ENCODE assay signal across 14 cellular contexts in the genomic region with DNA sequence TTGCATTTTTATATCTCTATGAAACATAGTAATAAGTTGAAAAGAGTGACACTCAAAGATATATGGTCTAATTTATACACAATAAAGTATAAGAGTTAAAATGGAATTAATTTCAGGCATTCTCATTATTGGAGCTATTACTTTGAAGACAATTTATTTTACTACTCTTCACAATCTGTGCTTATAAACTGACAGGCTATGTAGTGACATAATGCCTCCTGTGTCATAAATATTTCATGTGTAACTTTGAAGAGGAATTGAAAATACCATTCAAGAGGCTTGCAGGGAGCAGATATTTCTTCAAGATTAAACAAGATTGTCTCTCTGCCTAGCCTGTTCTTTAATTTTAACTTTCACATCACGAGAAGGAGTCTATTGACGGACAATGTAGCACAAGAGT.
DNase-seq lines count a peak whose midpoint lies in the region; TF ChIP-seq lines count a peak whose summit lies in the region.
"Had no signal": no experiment of that assay in that cellular context is flagged by ENCODE, and none has a peak within 500 bp of the region (broad histone marks: within the 10 kb centered on the region; RNA-seq: fewer than 3 reads in every experiment).

No MANE protein-coding gene starts in this region.

- TF ChIP-seq CTCF in neural cell (IDR thresholded peaks at IDR 0.05; ENCODE audit: poor library complexity, severe bottlenecking) = no peak
- no peak for TF ChIP-seq CTCF in dorsolateral prefrontal cortex (IDR thresholded peaks at IDR 0.05 in 54 of 56, conservative IDR thresholded peaks at IDR 0.05 in 2 of 56; ENCODE audit: low read depth in 1 of 56, partially characterized antibody in 56 of 56)

- H3K9ac ChIP-seq in neural cell (ENCODE audit: low read length) = no peak overlapping the region
- H3K9ac ChIP-seq: BLaER1 treated with 17β-estradiol and CSF1 and Interleukin-3, amounts not matched to agents 10 nM and 100 nM; GM23248 had no signal

- H3K27me3 ChIP-seq in neural cell (ENCODE audit: insufficient read depth, low read depth, low read length) = no peaks in the 10 kb centered on the region
- peaks cover 0 to 12% (median 0%) of the 10 kb centered on the region in 45 donors for H3K27me3 ChIP-seq in dorsolateral prefrontal cortex
- H3K27me3 ChIP-seq: BLaER1 treated with 17β-estradiol and CSF1 and Interleukin-3, amounts not matched to agents 10 nM and 100 nM had no signal

- no peaks in the 10 kb centered on the region for H3K9me2 ChIP-seq in neural cell (ENCODE audit: insufficient read depth, low read length)

- H4K20me1 ChIP-seq in neural cell (ENCODE audit: insufficient read depth) = no peaks in the 10 kb centered on the region
- H4K20me1 ChIP-seq: BLaER1 treated with 17β-estradiol and CSF1 and Interleukin-3, amounts not matched to agents 10 nM and 100 nM had no signal

- no peaks in the 10 kb centered on the region for H3K36me3 ChIP-seq in neural cell (ENCODE audit: insufficient read depth, low read length)
- H3K36me3 ChIP-seq: BLaER1 treated with 17β-estradiol and CSF1 and Interleukin-3, amounts not matched to agents 10 nM and 100 nM; HAP-1 had no signal

- H3K9me3 ChIP-seq in neural cell (ENCODE audit: low read length) = no peaks in the 10 kb centered on the region
- H3K9me3 ChIP-seq: BLaER1 treated with 17β-estradiol and CSF1 and Interleukin-3, amounts not matched to agents 10 nM and 100 nM; HAP-1 had no signal

- TF ChIP-seq RAD21 in neural cell (conservative IDR thresholded peaks at IDR 0.05) = no peak

- peak; percentile 17 for DNase-seq in NOMO-1 treated with DMSO at 0.1 percent for 48 hours (lab: John Stamatoyannopoulos, UW; ENCODE audit: unreplicated experiment)
- DNase-seq in NOMO-1 treated with dmso at 0.1 percent for 144 hours (lab: John Stamatoyannopoulos, UW; ENCODE audit: unreplicated experiment) = no peak
- peak; percentile 6 for DNase-seq in MV-4-11 (lab: John Stamatoyannopoulos, UW)
- no peak for DNase-seq in dorsolateral prefrontal cortex
- DNase-seq in C1 segment of cervical spinal cord (lab: John Stamatoyannopoulos, UW) = no peak
- DNase-seq in SIG-M5 (lab: John Stamatoyannopoulos, UW) = no peak
- DNase-seq: CD4-positive, CD25-positive, alpha-beta regulatory T cell; CD8-positive, alpha-beta memory T cell; COR-L47; GM23248 had no signal

- no peaks in the 10 kb centered on the region for H3K79me2 ChIP-seq in neural cell (replicated peaks; ENCODE audit: insufficient read depth, low read length)

- H2AFZ ChIP-seq in neural cell (ENCODE audit: low read depth, low read length) = no peak overlapping the region
- H2AFZ ChIP-seq: GM23248 had no signal

- H3K4me3 ChIP-seq in neural cell (ENCODE audit: low read length) = no peak overlapping the region
- no peak overlapping the region for H3K4me3 ChIP-seq in dorsolateral prefrontal cortex
- H3K4me3 ChIP-seq: BLaER1 treated with 17β-estradiol and CSF1 and Interleukin-3, amounts not matched to agents 10 nM and 100 nM; GM23248; HAP-1 had no signal

- TF ChIP-seq EP300 in neural cell (conservative IDR thresholded peaks at IDR 0.05; ENCODE audit: poor library complexity, severe bottlenecking) = peak; percentile 84

- H3K4me2 ChIP-seq in neural cell (ENCODE audit: low read length) = no peak overlapping the region

- no peaks in the 10 kb centered on the region for H3F3A ChIP-seq in neural cell (ENCODE audit: insufficient read depth, low read length, poor library complexity, severe bottlenecking)

- intact Hi-C loops in dorsolateral prefrontal cortex (cut with DNase I) = no loop called here

- H3K27ac ChIP-seq in neural cell (ENCODE audit: low read length) (no peak overlapping the region), dorsolateral prefrontal cortex (no peak overlapping the region)
- H3K27ac ChIP-seq: BLaER1 treated with 17β-estradiol and CSF1 and Interleukin-3, amounts not matched to agents 10 nM and 100 nM; GM23248; HL-60 had no signal

TF ChIP-seq in neural cell, 6 proteins besides CTCF, POLR2A, EP300 and RAD21:
- no peak for TF ChIP-seq EZH2 (IDR thresholded peaks at IDR 0.05; ENCODE audit: borderline replicate concordance, insufficient read depth, low read length, poor library complexity, severe bottlenecking)
- no peak for TF ChIP-seq TAF1 (IDR thresholded peaks at IDR 0.05; ENCODE audit: low read depth)
- TF ChIP-seq, protein P1, sequence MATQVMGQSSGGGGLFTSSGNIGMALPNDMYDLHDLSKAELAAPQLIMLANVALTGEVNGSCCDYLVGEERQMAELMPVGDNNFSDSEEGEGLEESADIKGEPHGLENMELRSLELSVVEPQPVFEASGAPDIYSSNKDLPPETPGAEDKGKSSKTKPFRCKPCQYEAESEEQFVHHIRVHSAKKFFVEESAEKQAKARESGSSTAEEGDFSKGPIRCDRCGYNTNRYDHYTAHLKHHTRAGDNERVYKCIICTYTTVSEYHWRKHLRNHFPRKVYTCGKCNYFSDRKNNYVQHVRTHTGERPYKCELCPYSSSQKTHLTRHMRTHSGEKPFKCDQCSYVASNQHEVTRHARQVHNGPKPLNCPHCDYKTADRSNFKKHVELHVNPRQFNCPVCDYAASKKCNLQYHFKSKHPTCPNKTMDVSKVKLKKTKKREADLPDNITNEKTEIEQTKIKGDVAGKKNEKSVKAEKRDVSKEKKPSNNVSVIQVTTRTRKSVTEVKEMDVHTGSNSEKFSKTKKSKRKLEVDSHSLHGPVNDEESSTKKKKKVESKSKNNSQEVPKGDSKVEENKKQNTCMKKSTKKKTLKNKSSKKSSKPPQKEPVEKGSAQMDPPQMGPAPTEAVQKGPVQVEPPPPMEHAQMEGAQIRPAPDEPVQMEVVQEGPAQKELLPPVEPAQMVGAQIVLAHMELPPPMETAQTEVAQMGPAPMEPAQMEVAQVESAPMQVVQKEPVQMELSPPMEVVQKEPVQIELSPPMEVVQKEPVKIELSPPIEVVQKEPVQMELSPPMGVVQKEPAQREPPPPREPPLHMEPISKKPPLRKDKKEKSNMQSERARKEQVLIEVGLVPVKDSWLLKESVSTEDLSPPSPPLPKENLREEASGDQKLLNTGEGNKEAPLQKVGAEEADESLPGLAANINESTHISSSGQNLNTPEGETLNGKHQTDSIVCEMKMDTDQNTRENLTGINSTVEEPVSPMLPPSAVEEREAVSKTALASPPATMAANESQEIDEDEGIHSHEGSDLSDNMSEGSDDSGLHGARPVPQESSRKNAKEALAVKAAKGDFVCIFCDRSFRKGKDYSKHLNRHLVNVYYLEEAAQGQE (IDR thresholded peaks at IDR 0.05; ENCODE audit: borderline replicate concordance) = no peak
- TF ChIP-seq MXI1 (conservative IDR thresholded peaks at IDR 0.05; ENCODE audit: poor library complexity, severe bottlenecking) = no peak
- TF ChIP-seq SMC3 (conservative IDR thresholded peaks at IDR 0.05; ENCODE audit: poor library complexity) = no peak
- TF ChIP-seq POLR2AphosphoS5 (IDR thresholded peaks at IDR 0.05) = peak; percentile 71

Comparison
In these comparisons a context has a peak if more than half of its experiments do, and no peak if none do; other contexts are left out.
1. DNase-seq: peak in NOMO-1 treated with DMSO at 0.1 percent for 48 hours (single experiment) and MV-4-11 (single experiment); none in NOMO-1 treated with dmso at 0.1 percent for 144 hours (single experiment), dorsolateral prefrontal cortex (0 of 10), C1 segment of cervical spinal cord (0 of 14) and SIG-M5 (single experiment).